8 cellular contexts compared by ENCODE assay signal in genomic region chr12:53295891-53296219, GRCh38. TPM values are rescaled to one million over a fixed set of nuclear protein-coding genes. Genes with fewer than 3 reads are reported as not detected.
DNase-seq lines count a peak whose midpoint lies in the region; ATAC-seq and TF ChIP-seq lines count a peak whose summit lies in the region.

No MANE protein-coding gene starts in this region.

- H3K27ac ChIP-seq in OCI-LY1 (ENCODE audit: low read depth, low read length, poor library complexity, severe bottlenecking) = peak overlapping the region; percentile 21

- H3K27me3 ChIP-seq in BE2C (no peaks in the 10 kb centered on the region), OCI-LY1 (ENCODE audit: insufficient read depth, low read length) (no peaks in the 10 kb centered on the region)

- H3K9me3 ChIP-seq in BE2C (no peaks in the 10 kb centered on the region), OCI-LY1 (ENCODE audit: low read length) (no peaks in the 10 kb centered on the region)

- no peak for ATAC-seq in effector memory CD8-positive, alpha-beta T cell (replicated peaks)

- TF ChIP-seq CTCF in BE2C (IDR thresholded peaks at IDR 0.05; ENCODE audit: low read depth, low read length) (no peak), OCI-LY1 (IDR thresholded peaks at IDR 0.05; ENCODE audit: low read length) (no peak), nephron (IDR thresholded peaks at IDR 0.05; ENCODE audit: unreplicated experiment in 3 of 3) (no peak), GM10266 (IDR thresholded peaks at IDR 0.05; ENCODE audit: control insufficient read depth, insufficient read depth, low read depth, missing control alignments) (no peak)

- H3K27ac Mint-ChIP-seq in effector memory CD8-positive, alpha-beta T cell = peak overlapping the region; percentile 96 to 97
- peak overlapping the region; percentile 99 to 100 (median 100) for H3K27ac Mint-ChIP-seq in nephron

- H3K4me2 ChIP-seq in OCI-LY1 (ENCODE audit: low read length) = peak overlapping the region; percentile 99

- H3K4me1 ChIP-seq in BE2C (peaks cover 3% of the 10 kb centered on the region), OCI-LY1 (ENCODE audit: insufficient read depth, low read length, severe bottlenecking) (peaks cover 42% of the 10 kb centered on the region)

- H3F3A ChIP-seq in OCI-LY1 (ENCODE audit: insufficient read depth, low read length) = no peaks in the 10 kb centered on the region

- H3K79me2 ChIP-seq in OCI-LY1 (ENCODE audit: insufficient read depth, low read length) = peaks cover 16% of the 10 kb centered on the region

- H3K4me3 ChIP-seq in BE2C (ENCODE audit: low read depth, low read length) (peak overlapping the region; percentile 100), OCI-LY1 (ENCODE audit: low read depth, low read length, poor library complexity, severe bottlenecking) (peak overlapping the region; percentile 97)

- peak overlapping the region; percentile 97 for H3K9ac ChIP-seq in OCI-LY1 (ENCODE audit: low read length)

- H3K4me1 Mint-ChIP-seq in effector memory CD8-positive, alpha-beta T cell (ENCODE audit: low read depth in 2 of 2) = peaks cover 34 to 43% of the 10 kb centered on the region in 2 donors
- peaks cover 50% of the 10 kb centered on the region for H3K4me1 Mint-ChIP-seq in nephron

- no peaks in the 10 kb centered on the region for H3K9me3 Mint-ChIP-seq in effector memory CD8-positive, alpha-beta T cell
- no peaks in the 10 kb centered on the region for H3K9me3 Mint-ChIP-seq in nephron

- H2AFZ ChIP-seq in OCI-LY1 (ENCODE audit: low read length) = no peak overlapping the region

- H3K4me3 Mint-ChIP-seq in effector memory CD8-positive, alpha-beta T cell = peak overlapping the region; percentile 92 to 98
- peak overlapping the region; percentile 98 to 100 (median 99) for H3K4me3 Mint-ChIP-seq in nephron

- peaks cover 40% of the 10 kb centered on the region for H3K36me3 ChIP-seq in BE2C
- H3K36me3 ChIP-seq in OCI-LY1 (ENCODE audit: insufficient read depth, low read length) = peaks cover 44% of the 10 kb centered on the region

- no peaks in the 10 kb centered on the region for H3K9me2 ChIP-seq in OCI-LY1 (ENCODE audit: low read depth, low read length)

- H3K27me3 Mint-ChIP-seq in effector memory CD8-positive, alpha-beta T cell = no peaks in the 10 kb centered on the region
- no peaks in the 10 kb centered on the region for H3K27me3 Mint-ChIP-seq in nephron (ENCODE audit: low read depth)

- DNase-seq in BE2C (no peak), NCI-H1105 (lab: John Stamatoyannopoulos, UW) (no peak), GM10266 (ENCODE audit: extremely low spot score) (no peak), NCI-H187 (lab: John Stamatoyannopoulos, UW) (no peak)
- no peak for DNase-seq in effector memory CD8-positive, alpha-beta T cell
- no peak for DNase-seq in NK-92 treated with Interleukin-12 subunit alpha and Interleukin-12 subunit beta, amount 100 ng/mL, for 24 hours (lab: John Stamatoyannopoulos, UW)

- peaks cover 23% of the 10 kb centered on the region for H3K36me3 Mint-ChIP-seq in effector memory CD8-positive, alpha-beta T cell (ENCODE audit: insufficient read depth)
- H3K36me3 Mint-ChIP-seq in nephron (ENCODE audit: low read depth) = peaks cover 39% of the 10 kb centered on the region

- no peaks in the 10 kb centered on the region for H4K20me1 ChIP-seq in OCI-LY1 (ENCODE audit: insufficient read depth, low read length)

RNA-seq across cellular contexts. Expression of gene PFDN5, which starts 0.5 kb away (rescaled TPM):
- polyA plus RNA-seq in BE2C (2012; ENCODE audit: insufficient read depth, insufficient read length, low read depth) = 694 TPM

RNA-seq across cellular contexts. Expression of gene MYG1, which starts 3.6 kb away (rescaled TPM):
- polyA plus RNA-seq in BE2C (2012; ENCODE audit: insufficient read depth, insufficient read length, low read depth) = 177 TPM

RNA-seq across cellular contexts. Expression of gene AAAS, which starts 25.6 kb away (rescaled TPM):
- polyA plus RNA-seq in BE2C (2012; ENCODE audit: insufficient read depth, insufficient read length, low read depth) = 93.5 TPM

RNA-seq across cellular contexts. Expression of gene ESPL1, which starts 27.8 kb away (rescaled TPM):
- polyA plus RNA-seq in BE2C (2012; ENCODE audit: insufficient read depth, insufficient read length, low read depth) = 6.3 TPM

RNA-seq across cellular contexts. Expression of gene SP7, which starts 40.3 kb away (rescaled TPM):
- 2.0 TPM for polyA plus RNA-seq in BE2C (2012; ENCODE audit: insufficient read depth, insufficient read length, low read depth)
